Comparison of ENCODE assay signal across 10 cellular contexts in the genomic region with DNA sequence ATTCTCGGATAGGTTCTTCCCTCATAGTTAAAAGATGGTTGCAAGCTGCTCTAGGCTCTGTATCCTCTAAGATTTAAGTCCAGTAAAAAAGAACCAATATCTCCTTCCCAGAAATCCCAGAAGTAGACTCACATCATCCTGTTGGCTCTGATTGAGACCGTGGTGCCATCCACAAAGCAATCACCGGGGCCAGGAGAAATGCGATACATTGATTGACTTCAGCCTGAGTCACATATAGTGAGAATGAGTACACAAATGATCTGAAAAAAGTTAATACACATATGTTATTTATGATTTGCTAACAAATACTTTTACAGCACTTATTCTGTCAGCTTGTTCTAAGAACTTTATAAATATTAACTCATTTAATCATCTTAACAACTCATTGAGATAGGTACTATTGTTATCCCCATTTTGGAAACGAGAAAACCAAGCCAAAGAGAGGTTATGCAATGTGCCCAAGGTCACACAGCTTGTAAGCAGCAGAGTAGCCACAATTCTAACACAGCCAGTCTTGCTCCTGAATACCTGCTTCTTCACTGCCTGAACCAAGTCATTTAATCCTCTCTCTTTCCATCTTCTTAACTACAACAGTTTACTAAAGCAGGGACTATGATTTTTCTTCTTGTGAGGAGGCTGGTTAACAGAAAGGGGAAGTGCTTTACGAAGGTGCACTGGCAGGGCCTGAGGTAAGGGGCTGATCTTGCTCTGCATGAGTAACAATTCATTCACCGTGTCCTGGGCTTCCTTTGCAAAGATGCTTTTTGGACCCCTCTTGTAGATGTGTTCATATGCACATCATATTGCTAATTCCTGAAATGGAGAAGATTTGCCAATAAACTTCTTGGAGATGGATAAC.
DNase-seq lines count a peak whose midpoint lies in the region; ATAC-seq, FAIRE-seq and TF ChIP-seq lines count a peak whose summit lies in the region.
"Had no signal": no experiment of that assay in that cellular context is flagged by ENCODE, and none has a peak within 500 bp of the region (broad histone marks: within the 10 kb centered on the region; RNA-seq: fewer than 3 reads in every experiment).

No MANE protein-coding gene starts in this region.

- peak; percentile 83 for FAIRE-seq in GM12891 (lab: Jason Lieb, UNC)

- H3K4me1 ChIP-seq in esophagus muscularis mucosa: peaks cover 34 to 39% (median 37%) of the 10 kb centered on the region in 4 donors
- peaks cover 8% of the 10 kb centered on the region for H3K4me1 ChIP-seq in smooth muscle cell (ENCODE audit: low read depth)

- peak overlapping the region in 3 of 4 donors; percentile 67 to 81 (median 77) for H3K27ac ChIP-seq in esophagus muscularis mucosa (replicated peaks in 1 of 4)
- no peak overlapping the region for H3K27ac ChIP-seq in smooth muscle cell (ENCODE audit: low read depth)

- intact Hi-C loops in esophagus muscularis mucosa (cut with DNase I): loop anchor here (5.0 kb wide), 1 partner anchor 66 kb away; no protein-coding TSS in a partner anchor

- peak; percentile 25 for DNase-seq in GM12891 (ENCODE audit: insufficient read length, low spot score)
- no peak for DNase-seq in esophagus muscularis mucosa (ENCODE audit: extremely low spot score)
- DNase-seq in UCSD-AML1 (lab: John Stamatoyannopoulos, UW; ENCODE audit: unreplicated experiment): no peak
- DNase-seq in smooth muscle cell (lab: John Stamatoyannopoulos, UW; ENCODE audit: unreplicated experiment): no peak
- DNase-seq in NCI-H2196 treated with DMSO at 0.1 percent for 48 hours (lab: John Stamatoyannopoulos, UW; ENCODE audit: unreplicated experiment): no peak
- DNase-seq: activated T-cell treated with anti-CD3 and anti-CD28 coated beads for 4 hours; CD4-positive, CD25-positive, alpha-beta regulatory T cell had no signal

- no peaks in the 10 kb centered on the region for H4K20me1 ChIP-seq in smooth muscle cell (ENCODE audit: low read depth)

- H3K27me3 ChIP-seq in esophagus muscularis mucosa (no peaks in the 10 kb centered on the region), smooth muscle cell (ENCODE audit: low read depth) (no peaks in the 10 kb centered on the region)

- no peak overlapping the region for H2AFZ ChIP-seq in smooth muscle cell (ENCODE audit: low read depth)

- TF ChIP-seq EP300 in esophagus muscularis mucosa (IDR thresholded peaks at IDR 0.05): no peak

- H3K36me3 ChIP-seq in esophagus muscularis mucosa (no peaks in the 10 kb centered on the region), smooth muscle cell (ENCODE audit: low read depth) (no peaks in the 10 kb centered on the region)

- H3F3A ChIP-seq in smooth muscle cell (ENCODE audit: low read depth): peaks cover 22% of the 10 kb centered on the region

- H3K79me2 ChIP-seq in smooth muscle cell (ENCODE audit: low read depth): no peaks in the 10 kb centered on the region

- H3K9ac ChIP-seq in smooth muscle cell (ENCODE audit: low read depth): no peak overlapping the region

- WGBS in esophagus muscularis mucosa: 75% methylated on average over 7 of the region's 7 CpGs
- WGBS in smooth muscle cell (ENCODE audit: low lambda C conversion rate): 96% methylated on average over 7 of the region's 7 CpGs

- ATAC-seq in GM21576 (IDR thresholded peaks at IDR 0.05; ENCODE audit: unreplicated experiment) (peak; percentile 77), HG03469 (IDR thresholded peaks at IDR 0.05; ENCODE audit: unreplicated experiment) (peak; percentile 63), HG03095 (IDR thresholded peaks at IDR 0.05; ENCODE audit: unreplicated experiment) (no peak)

- H3K9me3 ChIP-seq in esophagus muscularis mucosa (no peaks in the 10 kb centered on the region), smooth muscle cell (replicated peaks; ENCODE audit: low read depth) (no peaks in the 10 kb centered on the region)

- H3K4me2 ChIP-seq in smooth muscle cell: no peak overlapping the region

- TF ChIP-seq POLR2A in GM12891 (IDR thresholded peaks at IDR 0.05; ENCODE audit: low read depth, low read length) (no peak), esophagus muscularis mucosa (IDR thresholded peaks at IDR 0.05; ENCODE audit: low read depth) (no peak)

- TF ChIP-seq CTCF in esophagus muscularis mucosa (IDR thresholded peaks at IDR 0.05): no peak
- no peak for TF ChIP-seq CTCF in smooth muscle cell (IDR thresholded peaks at IDR 0.05; ENCODE audit: borderline replicate concordance, insufficient read depth, poor library complexity, severe bottlenecking)

- H3K4me3 ChIP-seq in esophagus muscularis mucosa (no peak overlapping the region), smooth muscle cell (no peak overlapping the region)

TF ChIP-seq in GM12891, 5 proteins besides CTCF, POLR2A, EP300 and RAD21:
- TF ChIP-seq POLR2AphosphoS5 (IDR thresholded peaks at IDR 0.05; ENCODE audit: low read depth, low read length) (no peak), TAF1 (IDR thresholded peaks at IDR 0.05; ENCODE audit: low read depth, low read length) (0 out of 2 replicates have a peak, but pooled peaks have one; percentile 20), POU2F2 (IDR thresholded peaks at IDR 0.05; ENCODE audit: low read depth, low read length) (peak; percentile 35; the same call in 1 of the 2 replicates), SPI1 (IDR thresholded peaks at IDR 0.05; ENCODE audit: low read depth, low read length) (peak; percentile 100), PAX5 (IDR thresholded peaks at IDR 0.05; ENCODE audit: insufficient read depth, low read length, severe bottlenecking) (no peak)
